Comparison of ENCODE assay signal across 8 cellular contexts in genomic region chr4:98995183-98996055, GRCh38. TPM values are rescaled to one million over a fixed set of nuclear protein-coding genes. Genes with fewer than 3 reads are reported as not detected.
A peak's percentile ranks its signal among the peaks of the same experiment; 100 is the strongest.
DNase-seq lines count a peak whose midpoint lies in the region; TF ChIP-seq lines count a peak whose summit lies in the region.

Gene METAP1, plus strand, starts transcription at chr4:98995721. Its CDS starts 33 bp downstream, at chr4:98995754.

- H3K27me3 ChIP-seq in suprapubic skin: no peaks in the 10 kb centered on the region

- H3K9me3 Mint-ChIP-seq in HFFc6: no peaks in the 10 kb centered on the region
- H3K9me3 Mint-ChIP-seq in activated naive CD4-positive, alpha-beta T cell treated with anti-CD3 and anti-CD28 coated beads, Interleukin-2, amount 10 ng/mL, durations not matched to agents 7 days and 5 days: no peaks in the 10 kb centered on the region

- H3K27me3 Mint-ChIP-seq in HFFc6 (ENCODE audit: insufficient read depth): no peaks in the 10 kb centered on the region; the same call in 1 of the 2 replicates
- no peaks in the 10 kb centered on the region for H3K27me3 Mint-ChIP-seq in activated naive CD4-positive, alpha-beta T cell treated with anti-CD3 and anti-CD28 coated beads, Interleukin-2, amount 10 ng/mL, durations not matched to agents 7 days and 5 days

- H3K4me1 Mint-ChIP-seq in HFFc6 (ENCODE audit: low read depth): peaks cover 39% of the 10 kb centered on the region
- H3K4me1 Mint-ChIP-seq in activated naive CD4-positive, alpha-beta T cell treated with anti-CD3 and anti-CD28 coated beads, Interleukin-2, amount 10 ng/mL, durations not matched to agents 7 days and 5 days: peaks cover 31% of the 10 kb centered on the region

- CTCF ChIA-PET in activated naive CD4-positive, alpha-beta T cell treated with anti-CD3 and anti-CD28 coated beads, Interleukin-2, amount 10 ng/mL, durations not matched to agents 7 days and 5 days (lab: Charles Lee): interaction anchor here (0.6 to 4.3 kb wide), 37 partner anchors 11 to 852 kb away, joined by 3 to 120 read pairs (median 4); partner anchors contain the start of genes ADH5, EIF4E and STPG2

- H3K4me1 ChIP-seq in suprapubic skin: peaks cover 28% of the 10 kb centered on the region

- H3K9me3 ChIP-seq in suprapubic skin: no peaks in the 10 kb centered on the region

- H3K4me3 Mint-ChIP-seq in HFFc6: peak within 1 kb of the TSS; percentile 97
- H3K4me3 Mint-ChIP-seq in activated naive CD4-positive, alpha-beta T cell treated with anti-CD3 and anti-CD28 coated beads, Interleukin-2, amount 10 ng/mL, durations not matched to agents 7 days and 5 days: peak within 1 kb of the TSS; percentile 81

- no peaks in the 10 kb centered on the region for H3K36me3 ChIP-seq in suprapubic skin

- TF ChIP-seq EP300 in suprapubic skin (IDR thresholded peaks at IDR 0.05): no peak

- H3K36me3 Mint-ChIP-seq in HFFc6 (ENCODE audit: low read depth): peaks cover 11% of the 10 kb centered on the region
- H3K36me3 Mint-ChIP-seq in activated naive CD4-positive, alpha-beta T cell treated with anti-CD3 and anti-CD28 coated beads, Interleukin-2, amount 10 ng/mL, durations not matched to agents 7 days and 5 days: peaks cover 10% of the 10 kb centered on the region

- H3K4me3 ChIP-seq in GM08714 (ENCODE audit: low read length): peak within 1 kb of the TSS; percentile 89
- H3K4me3 ChIP-seq in suprapubic skin: peak within 1 kb of the TSS; percentile 94

- peak; percentile 77 for TF ChIP-seq CTCF in HFFc6 (IDR thresholded peaks at IDR 0.05)
- peak in 1 of 2 donors; percentile 68 for TF ChIP-seq CTCF in suprapubic skin (IDR thresholded peaks at IDR 0.05)

- no peak for TF ChIP-seq POLR2A in suprapubic skin (IDR thresholded peaks at IDR 0.05)

- DNase-seq in HFFc6 (peak; percentile 97), NAMALWA (ENCODE audit: low spot score) (peak; percentile 97), SK-N-DZ (ENCODE audit: low spot score) (peak; percentile 94), germinal center (ENCODE audit: low spot score) (peak; percentile 95), nucleus accumbens (lab: John Stamatoyannopoulos, UW) (peak; percentile 72 to 98 (median 93)), suprapubic skin (ENCODE audit: low spot score in 2 of 2) (peak; percentile 94 to 96)
- DNase-seq in activated naive CD4-positive, alpha-beta T cell treated with anti-CD3 and anti-CD28 coated beads, Interleukin-2, amount 10 ng/mL, durations not matched to agents 7 days and 5 days: peak; percentile 97

- peak within 1 kb of the TSS; percentile 92 for H3K27ac ChIP-seq in suprapubic skin

- peak within 1 kb of the TSS; percentile 99 for H3K27ac Mint-ChIP-seq in HFFc6
- peak within 1 kb of the TSS; percentile 98 for H3K27ac Mint-ChIP-seq in activated naive CD4-positive, alpha-beta T cell treated with anti-CD3 and anti-CD28 coated beads, Interleukin-2, amount 10 ng/mL, durations not matched to agents 7 days and 5 days

- 0% methylated on average over 5 of the region's 94 CpGs for WGBS in suprapubic skin

RNA-seq across cellular contexts. Expression of gene METAP1, which starts in this region (rescaled TPM):
- 10 to 100 TPM; 49.0 to 61.4 (median 56.1) TPM for total RNA-seq in HFFc6 (2021; fragmentation: NEBNext Ultra II Directional; extraction: Animal tissue kit (Norgen Biotek cat#: 25700))
- polyA plus RNA-seq in SK-N-DZ (2014; cell fraction: cytosol; rRNA removed): 64.5 and 70.8 TPM in 2 replicates
- polyA plus RNA-seq in SK-N-DZ (2014; cell fraction: nucleus; rRNA removed): 65.8 and 73.8 TPM in 2 replicates
- 10 to 100 TPM; 40.0 to 55.9 (median 49.4) TPM for total RNA-seq in suprapubic skin

Comparison
In these comparisons a context has a peak if more than half of its experiments do, and no peak if none do; other contexts are left out.
1. Peak in every context shown above with its lines: DNase-seq, H3K4me3 ChIP-seq and H3K27ac ChIP-seq.